Comparison of ENCODE assay signal across 8 cellular contexts in the genomic region with DNA sequence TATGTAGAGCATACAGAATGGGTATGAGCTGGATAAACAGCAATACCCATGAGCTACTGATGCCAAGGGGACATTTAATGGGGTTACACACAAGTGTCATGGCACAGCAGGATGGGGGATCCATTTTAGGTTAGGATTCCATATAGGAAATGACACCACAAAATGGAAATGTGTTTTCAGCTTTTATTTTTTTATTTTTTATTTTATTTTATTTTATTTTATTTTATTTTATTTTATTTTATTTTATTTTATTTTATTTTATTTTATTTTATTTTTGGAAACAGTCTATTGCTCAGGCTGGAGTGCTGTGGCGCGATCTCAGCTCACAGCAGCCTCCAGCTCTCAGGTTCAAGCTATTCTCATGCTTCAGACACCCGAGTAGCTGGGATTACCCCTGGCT. TPM values are rescaled to one million over a fixed set of nuclear protein-coding genes. Genes with fewer than 3 reads are reported as not detected.
"Had no signal": no experiment of that assay in that cellular context is flagged by ENCODE, and none has a peak within 500 bp of the region (broad histone marks: within the 10 kb centered on the region; RNA-seq: fewer than 3 reads in every experiment).

No MANE protein-coding gene starts in this region.

- H3K9me3 ChIP-seq: HAP-1 had no signal

- H3K36me3 ChIP-seq: HAP-1 had no signal

- DNase-seq: GOT3, H7, Karpas-422, KBM-7 had no signal

- H3K27ac Mint-ChIP-seq: IgD-negative memory B cell had no signal

- H3K4me3 ChIP-seq: HAP-1 had no signal

- H3K36me3 Mint-ChIP-seq: IgD-negative memory B cell had no signal

- ATAC-seq: HCT116 had no signal

- H3K4me1 ChIP-seq: HAP-1 had no signal

- H3K27ac ChIP-seq: KMS-11 had no signal

- H3K4me3 Mint-ChIP-seq: IgD-negative memory B cell had no signal

RNA-seq across cellular contexts. Expression of a gene that starts 11.6 kb away (rescaled TPM):
- total RNA-seq: H7 had no signal
